In genomic region chr5:43312699-43313034, GRCh38 we compare ENCODE assay signal across 8 cellular contexts. TPM values are rescaled to one million over a fixed set of nuclear protein-coding genes. Genes with fewer than 3 reads are reported as not detected.
DNase-seq lines count a peak whose midpoint lies in the region; ATAC-seq and TF ChIP-seq lines count a peak whose summit lies in the region.

No MANE protein-coding gene starts in this region.

- H3K4me1 ChIP-seq in right atrium auricular region (peaks cover 0 to 32% of the 10 kb centered on the region in 2 donors), spleen (peaks cover 13 to 59% (median 24%) of the 10 kb centered on the region in 6 donors)

- intact Hi-C loops in spleen (cut with DNase I; ENCODE audit: low total_unique reads) = loop anchor here (10.0 kb wide), 2 partner anchors 172 to 188 kb away; partner anchors contain the start of genes TMEM267 and ZNF131

- H3K4me3 ChIP-seq in BJ (ENCODE audit: low read depth, low read length) = peak overlapping the region; percentile 79
- H3K4me3 ChIP-seq in WERI-Rb-1 (ENCODE audit: low read depth, low read length) = peak overlapping the region; percentile 97
- peak overlapping the region; percentile 73 to 85 for H3K4me3 ChIP-seq in right atrium auricular region
- peak overlapping the region; percentile 60 to 86 (median 82) for H3K4me3 ChIP-seq in spleen

- H3K36me3 ChIP-seq in BJ (ENCODE audit: control insufficient read depth, insufficient read depth, low read length) = no peaks in the 10 kb centered on the region
- H3K36me3 ChIP-seq in WERI-Rb-1 = peaks cover 3% of the 10 kb centered on the region
- no peaks in the 10 kb centered on the region for H3K36me3 ChIP-seq in right atrium auricular region
- H3K36me3 ChIP-seq in spleen = no peaks in the 10 kb centered on the region

- CTCF ChIA-PET in BJ (lab: Yijun Ruan, JAX) = interaction anchor here (0.9 to 4.4 kb wide), 6 partner anchors 14 to 401 kb away, joined by 3 to 23 read pairs (median 4); partner anchors contain the start of gene TMEM267

- ATAC-seq in GM19395 (IDR thresholded peaks at IDR 0.05; ENCODE audit: unreplicated experiment) (peak; percentile 5), HG03521 (IDR thresholded peaks at IDR 0.05; ENCODE audit: unreplicated experiment) (peak; percentile 1)

- TF ChIP-seq POLR2A in spleen (IDR thresholded peaks at IDR 0.05) = no peak

- POLR2A ChIA-PET in BJ (lab: Charles Lee) = interaction anchor here (2.1 kb wide), 1 partner anchor 191 kb away, joined by 17 read pairs; no protein-coding TSS in a partner anchor

- 1 to 4% (median 3%) methylated on average over 9 of the region's 9 CpGs for WGBS in spleen, 5 donors

- H3K27ac ChIP-seq in WERI-Rb-1 (peak overlapping the region; percentile 73), right atrium auricular region (peak overlapping the region; percentile 91 to 97), spleen (peak overlapping the region; percentile 86 to 98 (median 95))

- no peak for TF ChIP-seq CTCF in BJ (IDR thresholded peaks at IDR 0.05; ENCODE audit: insufficient read depth, low read depth, low read length)
- no peak for TF ChIP-seq CTCF in WERI-Rb-1 (IDR thresholded peaks at IDR 0.05; ENCODE audit: low read depth, low read length)
- no peak for TF ChIP-seq CTCF in right atrium auricular region (IDR thresholded peaks at IDR 0.05)
- no peak for TF ChIP-seq CTCF in spleen (IDR thresholded peaks at IDR 0.05 in 8 of 11, conservative IDR thresholded peaks at IDR 0.05 in 3 of 11)

- no peaks in the 10 kb centered on the region for H3K9me3 ChIP-seq in WERI-Rb-1 (ENCODE audit: severe bottlenecking)
- H3K9me3 ChIP-seq in right atrium auricular region = no peaks in the 10 kb centered on the region
- no peaks in the 10 kb centered on the region for H3K9me3 ChIP-seq in spleen

- no peak for DNase-seq in BJ (ENCODE audit: low read depth)
- DNase-seq in WERI-Rb-1 = no peak
- no peak for DNase-seq in right atrium auricular region (ENCODE audit: low spot score)
- DNase-seq in spleen = no peak
- DNase-seq in AG08395 (ENCODE audit: low spot score) = no peak
- DNase-seq in NCI-H69 (lab: John Stamatoyannopoulos, UW) = no peak

- H3K27me3 ChIP-seq in BJ (ENCODE audit: control insufficient read depth, insufficient read depth, low read length) = 0 out of 2 replicates have a peak, but pooled peaks cover 2% of the 10 kb centered on the region
- H3K27me3 ChIP-seq in WERI-Rb-1 (ENCODE audit: insufficient read depth, low read depth, severe bottlenecking) = no peaks in the 10 kb centered on the region
- no peaks in the 10 kb centered on the region for H3K27me3 ChIP-seq in right atrium auricular region
- no peaks in the 10 kb centered on the region for H3K27me3 ChIP-seq in spleen (replicated peaks in 1 of 7)

RNA-seq across cellular contexts. Expression of gene HMGCS1, which starts 0.5 kb away (rescaled TPM):
- polyA plus RNA-seq in BJ (2011; rRNA removed) (8.6 and 11.3 TPM in 2 replicates), spleen (10 to 100 TPM; 12.0 to 18.0 (median 13.1) TPM)
- 10.1 and 11.1 TPM in 2 replicates for polyA minus RNA-seq in BJ (2011; rRNA and poly(A)+ RNA removed)
- total RNA-seq in right atrium auricular region (10 to 100 TPM in 1 of 2 donors, 1 to 10 TPM in 1; 6.3 to 17.5 TPM), spleen (10 to 100 TPM; 18.7 to 74.9 (median 30.0) TPM)
